Comparison of ENCODE assay signal across 8 cellular contexts in genomic region chr10:110556993-110557601, GRCh38. TPM values are rescaled to one million over a fixed set of nuclear protein-coding genes. Genes with fewer than 3 reads are reported as not detected.
DNase-seq lines count a peak whose midpoint lies in the region; ATAC-seq and TF ChIP-seq lines count a peak whose summit lies in the region.

No MANE protein-coding gene starts in this region.

- CTCF ChIA-PET in WTC11 (lab: Charles Lee) (interaction anchor here (1.6 kb wide), 1 partner anchor 246 kb away, joined by 4 read pairs; no protein-coding TSS in a partner anchor), mammary epithelial cell (lab: Charles Lee; ENCODE audit: low non-redundant PET) (no interaction called here)

- TF ChIP-seq RAD21 in liver (IDR thresholded peaks at IDR 0.05), result peak; percentile 55 to 75

- peaks cover 9% of the 10 kb centered on the region for H3K9me3 Mint-ChIP-seq in WTC11

- in situ Hi-C loops in KBM-7 (cut with MboI; ENCODE audit: low pct_unique_long_range_greater_than_20kb, low sequenced_read_pairs) (no loop called here), mammary epithelial cell (cut with MboI; ENCODE audit: low sequenced_read_pairs in 2 of 2) (loop anchor here in 1 of 2 donors (25.0 kb wide), 1 partner anchor 420 kb away; no protein-coding TSS in a partner anchor)

- 0 out of 2 replicates have a peak overlapping the region, but pooled peaks have one; percentile 75 for H3K27ac Mint-ChIP-seq in WTC11

- no peaks in the 10 kb centered on the region for H3K27me3 Mint-ChIP-seq in WTC11 (ENCODE audit: low read depth)

- 53% methylated on average over 9 of the region's 9 CpGs for WGBS in mammary epithelial cell (ENCODE audit: low coverage, missing lambda C conversion rate)
- WGBS in liver, result 52% methylated on average over 9 of the region's 9 CpGs

- H3K9me3 ChIP-seq in mammary epithelial cell (replicated peaks; ENCODE audit: insufficient read depth, low read length), result no peaks in the 10 kb centered on the region
- H3K9me3 ChIP-seq in liver (ENCODE audit: control insufficient read depth in 4 of 4, low read length in 3 of 4), result no peaks in the 10 kb centered on the region

- no peak overlapping the region for H3K4me2 ChIP-seq in mammary epithelial cell (ENCODE audit: insufficient read depth, low read depth, low read length)

- intact Hi-C loops in mammary epithelial cell (cut with micrococcal nuclease), result loop anchor here (10.0 kb wide), 1 partner anchor 1758 kb away; no protein-coding TSS in a partner anchor

- H3K4me3 Mint-ChIP-seq in WTC11, result no peak overlapping the region

- H3K27me3 ChIP-seq in mammary epithelial cell (ENCODE audit: insufficient read depth, low read length), result no peaks in the 10 kb centered on the region
- H3K27me3 ChIP-seq in liver (ENCODE audit: control insufficient read depth in 4 of 4, insufficient read depth in 4 of 4, low read length in 3 of 4), result no peaks in the 10 kb centered on the region

- H3K27ac ChIP-seq in mammary epithelial cell (ENCODE audit: insufficient read depth, low read depth, low read length) (no peak overlapping the region), liver (ENCODE audit: low read depth in 1 of 2, low read length in 2 of 2) (no peak overlapping the region)

- POLR2A ChIA-PET in WTC11 (lab: Charles Lee), result interaction anchor here (0.7 kb wide), 1 partner anchor 26 kb away, joined by 3 read pairs; no protein-coding TSS in a partner anchor

- no peak overlapping the region for H3K4me3 ChIP-seq in mammary epithelial cell (replicated peaks in 1 of 3; ENCODE audit: insufficient read depth in 1 of 3, low read depth in 2 of 3, low read length in 3 of 3)
- no peak overlapping the region for H3K4me3 ChIP-seq in liver (ENCODE audit: low read depth in 1 of 3, low read length in 3 of 3)

- dilution Hi-C loops in mammary epithelial cell (cut with HindIII; ENCODE audit: low sequenced_read_pairs), result no loop called here

- peak; percentile 70 for DNase-seq in AG20443 (ENCODE audit: low spot score)
- DNase-seq in GM19238 (ENCODE audit: insufficient read length, low spot score), result peak; percentile 30
- peak; percentile 66 for DNase-seq in KBM-7
- DNase-seq in WTC11 (ENCODE audit: low spot score), result peak; percentile 71
- no peak for DNase-seq in mammary epithelial cell
- peak; percentile 34 to 49 for DNase-seq in stimulated activated CD8-positive, alpha-beta memory T cell treated with anti-CD3 and anti-CD28 coated beads, Interleukin-4, amount 100 ng/mL, for 1 hour (ENCODE audit: low read depth in 2 of 2, low spot score in 1 of 2)
- DNase-seq in NCI-H526 treated with DMSO at 0.1 percent for 48 hours (lab: John Stamatoyannopoulos, UW), result no peak

- peak; percentile 83 for ATAC-seq in WTC11

- H4K20me1 ChIP-seq in mammary epithelial cell (ENCODE audit: insufficient read depth, low read length), result no peaks in the 10 kb centered on the region

- peaks cover 28% of the 10 kb centered on the region for H3K4me1 Mint-ChIP-seq in WTC11

- no peaks in the 10 kb centered on the region for H3K4me1 ChIP-seq in mammary epithelial cell (ENCODE audit: insufficient read depth, low read length)
- no peaks in the 10 kb centered on the region for H3K4me1 ChIP-seq in liver (ENCODE audit: control insufficient read depth in 4 of 4, insufficient read depth in 4 of 4, low read length in 3 of 4)

- TF ChIP-seq CTCF in WTC11 (IDR thresholded peaks at IDR 0.05) (peak; percentile 63), mammary epithelial cell (conservative IDR thresholded peaks at IDR 0.05 in 1 of 2, IDR thresholded peaks at IDR 0.05 in 1 of 2; ENCODE audit: extremely low read depth in 1 of 2, insufficient read depth in 1 of 2, low read depth in 1 of 2, low read length in 2 of 2) (peak; percentile 40 to 61), liver (IDR thresholded peaks at IDR 0.05; ENCODE audit: low read depth, low read length, missing input control) (peak; percentile 44)

- no peaks in the 10 kb centered on the region for H3K36me3 ChIP-seq in mammary epithelial cell (ENCODE audit: insufficient read depth, low read length)
- no peaks in the 10 kb centered on the region for H3K36me3 ChIP-seq in liver (ENCODE audit: control insufficient read depth in 4 of 4, insufficient read depth in 3 of 4, low read depth in 1 of 4, low read length in 3 of 4)

- H3K79me2 ChIP-seq in mammary epithelial cell (ENCODE audit: insufficient read depth, low read length), result no peaks in the 10 kb centered on the region

- no TSS peak for BruUV-seq in mammary epithelial cell (replicated peaks; lab: Mats Ljungman, UMichigan)

- no peaks in the 10 kb centered on the region for H3K36me3 Mint-ChIP-seq in WTC11

- peak overlapping the region; percentile 58 for H2AFZ ChIP-seq in mammary epithelial cell (ENCODE audit: low read depth, low read length)

- no peak overlapping the region for H3K9ac ChIP-seq in mammary epithelial cell (ENCODE audit: insufficient read depth, low read length)
- no peak overlapping the region for H3K9ac ChIP-seq in liver (ENCODE audit: low read depth in 1 of 2, low read length in 2 of 2)

TF ChIP-seq in WTC11, 78 proteins besides CTCF, POLR2A, EP300 and RAD21:
- no peak for TF ChIP-seq PREB (CRISPR knock-in tag; IDR thresholded peaks at IDR 0.05; ENCODE audit: borderline replicate concordance)
- 0 out of 2 replicates have a peak, but pooled peaks have one; percentile 33 for TF ChIP-seq ETV6 (CRISPR knock-in tag; IDR thresholded peaks at IDR 0.05)
- no peak for TF ChIP-seq SP1 (CRISPR knock-in tag; conservative IDR thresholded peaks at IDR 0.05)
- TF ChIP-seq RELA (CRISPR knock-in tag; IDR thresholded peaks at IDR 0.05; ENCODE audit: borderline replicate concordance), result no peak
- TF ChIP-seq FOXK1 (CRISPR knock-in tag; IDR thresholded peaks at IDR 0.05), result no peak
TF ChIP-seq in WTC11: peak in this region for 1.

TF ChIP-seq in liver, 16 proteins besides CTCF, POLR2A, EP300 and RAD21:
- TF ChIP-seq NR2F2 (IDR thresholded peaks at IDR 0.05) (no peak), HNF4A (conservative IDR thresholded peaks at IDR 0.05) (peak in 1 of 2 donors; percentile 32), RXRA (IDR thresholded peaks at IDR 0.05) (no peak)

RNA-seq across cellular contexts. Expression of gene SMC3, which starts 10.4 kb away (rescaled TPM):
- total RNA-seq in WTC11 (2021) (63.5 to 71.0 TPM (median 65.4 TPM) in 3 replicates), mammary epithelial cell (10 to 100 TPM; 10.2 to 34.3 TPM), liver (10 to 100 TPM; 13.1 to 26.4 TPM)
- polyA plus RNA-seq in mammary epithelial cell (8.7 TPM), liver (10 to 100 TPM in 1 of 2 donors, 1 to 10 TPM in 1; 7.2 to 23.0 TPM)
- 10.0 TPM for polyA minus RNA-seq in mammary epithelial cell

RNA-seq across cellular contexts. Expression of gene DUSP5, which starts 59.4 kb away (rescaled TPM):
- total RNA-seq in WTC11 (2021), result 31.4 to 55.1 TPM (median 33.1 TPM) in 3 replicates
- 100 to 1,000 TPM in 1 of 2 donors, 10 to 100 TPM in 1; 18.0 to 107 TPM for total RNA-seq in mammary epithelial cell
- polyA plus RNA-seq in mammary epithelial cell, result 66.7 TPM
- polyA minus RNA-seq in mammary epithelial cell, result 70.5 TPM
- 1 to 10 TPM; 7.5 to 8.9 TPM for total RNA-seq in liver
- 1 to 10 TPM; 2.0 to 8.6 TPM for polyA plus RNA-seq in liver

Comparison
In these comparisons a context has a peak if more than half of its experiments do, and no peak if none do; other contexts are left out.
1. DNase-seq: peak in AG20443 (single experiment), GM19238 (single experiment), KBM-7 (single experiment), WTC11 (single experiment) and stimulated activated CD8-positive, alpha-beta memory T cell treated with anti-CD3 and anti-CD28 coated beads, Interleukin-4, amount 100 ng/mL, for 1 hour (2 of 2); none in mammary epithelial cell (single experiment) and NCI-H526 treated with DMSO at 0.1 percent for 48 hours (single experiment).
2. Peak in every context shown above with its lines, with median percentiles within 50 percentile points of each other: CTCF ChIP-seq.